ENCODE assay signal across 28 cellular contexts in genomic region chr3:174716956-174717355, GRCh38.
"Had no signal": no experiment of that assay in that cellular context is flagged by ENCODE, and none has a peak within 500 bp of the region (broad histone marks: within the 10 kb centered on the region; RNA-seq: fewer than 3 reads in every experiment).

No MANE protein-coding gene starts in this region.

- H3K9me3 Mint-ChIP-seq: memory B cell; stimulated activated memory B cell treated with anti-CD40 and anti-IgM and Interleukin-4, amounts not matched to agents 10 μg/mL and 1 μg/mL and 100 μg/mL, for 72 hours; type B pancreatic cell had no signal

- DNase-seq: hypothalamus; immature natural killer cell; kidney; left colon; left lung; midbrain; mucosa of descending colon; naive thymus-derived CD4-positive, alpha-beta T cell; occipital lobe; ovary; right lobe of liver; stimulated activated CD4-positive, alpha-beta T cell treated with anti-CD3 and anti-CD28 coated beads, Interleukin-1b, Interleukin-23, amount 100 ng/mL, for 48 hours; stimulated activated CD4-positive, alpha-beta T cell treated with anti-CD3 and anti-CD28 coated beads, Interleukin-2, amount 100 ng/mL, for 48 hours; stimulated activated CD4-positive, alpha-beta T cell treated with anti-CD3 and anti-CD28 coated beads, Interleukin-4, amount 100 ng/mL, for 4 hours; stimulated activated CD8-positive, alpha-beta memory T cell treated with anti-CD3 and anti-CD28 coated beads, Interleukin-4, amount 100 ng/mL, for 48 hours; stimulated activated naive CD4-positive, alpha-beta T cell treated with Interleukin-2 at 50 U/mL for 16 hours; stimulated activated naive CD8-positive, alpha-beta T cell treated with anti-CD3 and anti-CD28 coated beads, Interleukin-15, amount 100 ng/mL, for 72 hours; substantia nigra; uterus had no signal

- ATAC-seq: left colon; left lung; mucosa of descending colon; naive thymus-derived CD4-positive, alpha-beta T cell; natural killer cell treated with Interleukin-12 subunit alpha and Interleukin-12 subunit beta and Interleukin-15 and Interleukin-18, amount 100 ng/mL, for 72 hours; right lobe of liver; stimulated activated memory B cell treated with anti-CD40 and anti-IgM and Interleukin-4, amounts not matched to agents 10 μg/mL and 1 μg/mL and 100 μg/mL, for 72 hours; stimulated activated naive CD8-positive, alpha-beta T cell treated with anti-CD3 and anti-CD28 coated beads, Interleukin-15, amount 100 ng/mL, for 72 hours had no signal

- H3K4me1 ChIP-seq: left lung, right atrium auricular region, right lobe of liver, tibial nerve, uterus had no signal

- H3K9me3 ChIP-seq: mucosa of descending colon, neutrophil, ovary, right lobe of liver, tibial nerve, uterus had no signal

- H3K27me3 Mint-ChIP-seq: memory B cell; naive thymus-derived CD4-positive, alpha-beta T cell; natural killer cell treated with Interleukin-12 subunit alpha and Interleukin-12 subunit beta and Interleukin-15 and Interleukin-18, amount 100 ng/mL, for 72 hours; progenitor cell of endocrine pancreas; stimulated activated memory B cell treated with anti-CD40 and anti-IgM and Interleukin-4, amounts not matched to agents 10 μg/mL and 1 μg/mL and 100 μg/mL, for 72 hours; stimulated activated naive CD8-positive, alpha-beta T cell treated with anti-CD3 and anti-CD28 coated beads, Interleukin-15, amount 100 ng/mL, for 72 hours; type B pancreatic cell had no signal

- H3K36me3 ChIP-seq: left lung, neutrophil, ovary, right atrium auricular region, right lobe of liver, tibial nerve, uterus had no signal

- H3K27ac ChIP-seq: left lung, neutrophil, ovary, right atrium auricular region, right lobe of liver, tibial nerve, uterus had no signal

- H3K4me3 Mint-ChIP-seq: immature natural killer cell; memory B cell; naive thymus-derived CD4-positive, alpha-beta T cell; natural killer cell treated with Interleukin-12 subunit alpha and Interleukin-12 subunit beta and Interleukin-15 and Interleukin-18, amount 100 ng/mL, for 72 hours; stimulated activated memory B cell treated with anti-CD40 and anti-IgM and Interleukin-4, amounts not matched to agents 10 μg/mL and 1 μg/mL and 100 μg/mL, for 72 hours; stimulated activated naive CD8-positive, alpha-beta T cell treated with anti-CD3 and anti-CD28 coated beads, Interleukin-15, amount 100 ng/mL, for 72 hours; type B pancreatic cell had no signal

- H3K4me1 Mint-ChIP-seq: immature natural killer cell; memory B cell; naive thymus-derived CD4-positive, alpha-beta T cell; stimulated activated memory B cell treated with anti-CD40 and anti-IgM and Interleukin-4, amounts not matched to agents 10 μg/mL and 1 μg/mL and 100 μg/mL, for 72 hours; stimulated activated naive CD8-positive, alpha-beta T cell treated with anti-CD3 and anti-CD28 coated beads, Interleukin-15, amount 100 ng/mL, for 72 hours had no signal

- H3K4me3 ChIP-seq: left lung, mucosa of descending colon, ovary, right atrium auricular region, right lobe of liver, smooth muscle cell, tibial nerve, uterus had no signal

- H3K36me3 Mint-ChIP-seq: immature natural killer cell; memory B cell; naive thymus-derived CD4-positive, alpha-beta T cell; natural killer cell treated with Interleukin-12 subunit alpha and Interleukin-12 subunit beta and Interleukin-15 and Interleukin-18, amount 100 ng/mL, for 72 hours; stimulated activated memory B cell treated with anti-CD40 and anti-IgM and Interleukin-4, amounts not matched to agents 10 μg/mL and 1 μg/mL and 100 μg/mL, for 72 hours; type B pancreatic cell had no signal

- H3K4me2 ChIP-seq: smooth muscle cell had no signal

- H3K27ac Mint-ChIP-seq: immature natural killer cell; memory B cell; naive thymus-derived CD4-positive, alpha-beta T cell; natural killer cell treated with Interleukin-12 subunit alpha and Interleukin-12 subunit beta and Interleukin-15 and Interleukin-18, amount 100 ng/mL, for 72 hours; progenitor cell of endocrine pancreas; stimulated activated memory B cell treated with anti-CD40 and anti-IgM and Interleukin-4, amounts not matched to agents 10 μg/mL and 1 μg/mL and 100 μg/mL, for 72 hours; stimulated activated naive CD8-positive, alpha-beta T cell treated with anti-CD3 and anti-CD28 coated beads, Interleukin-15, amount 100 ng/mL, for 72 hours; type B pancreatic cell had no signal

- H3K27me3 ChIP-seq: left lung, neutrophil, ovary, right atrium auricular region, right lobe of liver, tibial nerve, uterus had no signal
